ENCODE assay signal across 8 cellular contexts in genomic region chr3:17039579-17039978, GRCh38.
DNase-seq lines count a peak whose midpoint lies in the region; ATAC-seq and TF ChIP-seq lines count a peak whose summit lies in the region.

No MANE protein-coding gene starts in this region.

- H3K4me3 ChIP-seq in HCT116 (replicated peaks in 1 of 2; ENCODE audit: low read depth in 1 of 2, low read length in 2 of 2) (no peak overlapping the region), hepatocyte (no peak overlapping the region), endodermal cell (ENCODE audit: low read length) (no peak overlapping the region)
- no peak overlapping the region for H3K4me3 ChIP-seq in CD4-positive, alpha-beta memory T cell (ENCODE audit: low read length in 2 of 2)

- no peaks in the 10 kb centered on the region for H4K20me1 ChIP-seq in HCT116 (ENCODE audit: insufficient read depth)
- no peaks in the 10 kb centered on the region for H4K20me1 ChIP-seq in hepatocyte (ENCODE audit: insufficient read depth, poor library complexity, severe bottlenecking)

- RAD21 ChIA-PET in HCT116 (lab: Charles Lee; ENCODE audit: low non-redundant PET in 1 of 2, low total read pairs in 2 of 2, uncharacterized antibody in 2 of 2, unreplicated experiment in 2 of 2), result no interaction called here

- H3K79me2 ChIP-seq in HCT116 (ENCODE audit: insufficient read depth, low read length) (no peaks in the 10 kb centered on the region), hepatocyte (no peaks in the 10 kb centered on the region)

- CTCF ChIA-PET in HCT116 (lab: Charles Lee), result no interaction called here
- CTCF ChIA-PET in activated CD8-positive, alpha-beta T cell treated with anti-CD3 and anti-CD28 coated beads, Interleukin-2, amount 10 ng/mL, durations not matched to agents 7 days and 5 days (lab: Charles Lee), result interaction anchor here (0.6 to 1.8 kb wide), 4 partner anchors 9 to 443 kb away, joined by 3 to 6 read pairs (median 4); partner anchors contain the start of gene PLCL2
- CTCF ChIA-PET in CD4-positive, alpha-beta memory T cell (lab: Charles Lee; ENCODE audit: partially characterized antibody), result interaction anchor here (1.3 to 2.3 kb wide), 5 partner anchors 11 to 231 kb away, joined by 3 to 7 read pairs (median 3); partner anchors contain the start of gene PLCL2

- DNase-seq in ACHN (peak; percentile 53), HCT116 (ENCODE audit: low read depth, low spot score) (peak; percentile 78), hepatocyte (ENCODE audit: low spot score) (peak; percentile 30), NCI-H510A treated with DMSO at 0.1 percent for 48 hours (lab: John Stamatoyannopoulos, UW) (no peak), endodermal cell (no peak)
- DNase-seq in activated CD8-positive, alpha-beta T cell treated with anti-CD3 and anti-CD28 coated beads, Interleukin-2, amount 10 ng/mL, durations not matched to agents 7 days and 5 days, result no peak
- DNase-seq in CD4-positive, alpha-beta memory T cell, result no peak

- POLR2A ChIA-PET in HCT116 (lab: Charles Lee), result no interaction called here
- POLR2A ChIA-PET in activated CD8-positive, alpha-beta T cell treated with anti-CD3 and anti-CD28 coated beads, Interleukin-2, amount 10 ng/mL, durations not matched to agents 7 days and 5 days (lab: Charles Lee), result interaction anchor here (0.5 kb wide), 1 partner anchor 170 kb away, joined by 3 read pairs; no protein-coding TSS in a partner anchor
- POLR2A ChIA-PET in CD4-positive, alpha-beta memory T cell (lab: Charles Lee; ENCODE audit: partially characterized antibody), result interaction anchor here (0.8 to 1.1 kb wide), 2 partner anchors 10 to 112 kb away, joined by 3 read pairs; no protein-coding TSS in a partner anchor

- peaks cover 17 to 32% of the 10 kb centered on the region in 2 experiments for H3K4me1 ChIP-seq in HCT116 (ENCODE audit: control insufficient read depth in 1 of 2, insufficient read depth in 2 of 2, low read length in 2 of 2)
- H3K4me1 ChIP-seq in hepatocyte (ENCODE audit: insufficient read depth), result no peaks in the 10 kb centered on the region
- H3K4me1 ChIP-seq in endodermal cell (ENCODE audit: control insufficient read depth, insufficient read depth, low read length), result no peaks in the 10 kb centered on the region
- peaks cover 23% of the 10 kb centered on the region for H3K4me1 ChIP-seq in CD4-positive, alpha-beta memory T cell (ENCODE audit: insufficient read depth, low read length)

- H3K9me3 ChIP-seq in HCT116 (ENCODE audit: control insufficient read depth in 1 of 2, insufficient read depth in 1 of 2, low read depth in 1 of 2, low read length in 2 of 2) (no peaks in the 10 kb centered on the region), hepatocyte (ENCODE audit: low read depth) (no peaks in the 10 kb centered on the region), endodermal cell (ENCODE audit: control insufficient read depth, low read length) (no peaks in the 10 kb centered on the region)
- no peaks in the 10 kb centered on the region for H3K9me3 ChIP-seq in CD4-positive, alpha-beta memory T cell (ENCODE audit: control insufficient read depth in 1 of 2, low read length in 2 of 2)

- intact Hi-C loops in HCT116 (cut with micrococcal nuclease), result loop anchor here (10.0 kb wide), 1 partner anchor 155 kb away; the partner anchor contains the start of gene PLCL2
- intact Hi-C loops in CD4-positive, alpha-beta memory T cell (cut with micrococcal nuclease), result loop anchor here (10.0 kb wide), 1 partner anchor 435 kb away; the partner anchor contains the start of gene DAZL

- H3K27me3 ChIP-seq in HCT116 (ENCODE audit: insufficient read depth, low read length) (no peaks in the 10 kb centered on the region), hepatocyte (no peaks in the 10 kb centered on the region), endodermal cell (ENCODE audit: control insufficient read depth, insufficient read depth, low read length, poor library complexity, severe bottlenecking) (no peaks in the 10 kb centered on the region)
- no peaks in the 10 kb centered on the region for H3K27me3 ChIP-seq in CD4-positive, alpha-beta memory T cell (ENCODE audit: insufficient read depth, low read length)

- peak overlapping the region; percentile 56 for H3K27ac Mint-ChIP-seq in activated CD8-positive, alpha-beta T cell treated with anti-CD3 and anti-CD28 coated beads, Interleukin-2, amount 10 ng/mL, durations not matched to agents 7 days and 5 days
- no peak overlapping the region for H3K27ac Mint-ChIP-seq in endodermal cell
- H3K27ac Mint-ChIP-seq in CD4-positive, alpha-beta memory T cell, result peak overlapping the region in 2 of 7 donors; percentile 3 to 48

- H2AFZ ChIP-seq in HCT116 (ENCODE audit: low read depth, low read length, poor library complexity, severe bottlenecking), result peak overlapping the region; percentile 49
- H2AFZ ChIP-seq in hepatocyte, result no peak overlapping the region

- peaks cover 37% of the 10 kb centered on the region for H3K36me3 Mint-ChIP-seq in activated CD8-positive, alpha-beta T cell treated with anti-CD3 and anti-CD28 coated beads, Interleukin-2, amount 10 ng/mL, durations not matched to agents 7 days and 5 days (ENCODE audit: low read depth)
- H3K36me3 Mint-ChIP-seq in endodermal cell (ENCODE audit: low read depth), result no peaks in the 10 kb centered on the region
- peaks cover 30 to 33% of the 10 kb centered on the region in 2 donors for H3K36me3 Mint-ChIP-seq in CD4-positive, alpha-beta memory T cell

- no peak overlapping the region for H3K9ac ChIP-seq in HCT116 (ENCODE audit: low read length)
- no peak overlapping the region for H3K9ac ChIP-seq in endodermal cell (ENCODE audit: extremely low read depth, low read length, poor library complexity, severe bottlenecking)

- in situ Hi-C loops in ACHN (cut with HindIII; ENCODE audit: low pct_ligation_motif_present, low pct_unique_long_range_greater_than_20kb, low sequenced_read_pairs), result no loop called here

- no peaks in the 10 kb centered on the region for H3K9me2 ChIP-seq in HCT116 (ENCODE audit: insufficient read depth)
- no peaks in the 10 kb centered on the region for H3K9me2 ChIP-seq in hepatocyte (replicated peaks; ENCODE audit: insufficient read depth)

- H3K36me3 ChIP-seq in HCT116 (ENCODE audit: control insufficient read depth in 1 of 2, insufficient read depth in 2 of 2, low read length in 2 of 2) (no peaks in the 10 kb centered on the region), hepatocyte (replicated peaks; ENCODE audit: insufficient read depth, low read depth) (no peaks in the 10 kb centered on the region), endodermal cell (ENCODE audit: control insufficient read depth, insufficient read depth, low read length) (no peaks in the 10 kb centered on the region)
- no peaks in the 10 kb centered on the region for H3K36me3 ChIP-seq in CD4-positive, alpha-beta memory T cell (ENCODE audit: insufficient read depth, low read length)

- ATAC-seq in HCT116, result peak; percentile 95
- no peak for ATAC-seq in activated CD8-positive, alpha-beta T cell treated with anti-CD3 and anti-CD28 coated beads, Interleukin-2, amount 10 ng/mL, durations not matched to agents 7 days and 5 days
- ATAC-seq in GM18907 (IDR thresholded peaks at IDR 0.05; ENCODE audit: unreplicated experiment), result no peak

- peak; percentile 45 for TF ChIP-seq RAD21 in HCT116 (IDR thresholded peaks at IDR 0.05; ENCODE audit: low read depth)

- no peaks in the 10 kb centered on the region for H3K9me3 Mint-ChIP-seq in activated CD8-positive, alpha-beta T cell treated with anti-CD3 and anti-CD28 coated beads, Interleukin-2, amount 10 ng/mL, durations not matched to agents 7 days and 5 days (ENCODE audit: insufficient read depth)
- no peaks in the 10 kb centered on the region for H3K9me3 Mint-ChIP-seq in endodermal cell
- H3K9me3 Mint-ChIP-seq in CD4-positive, alpha-beta memory T cell, result no peaks in the 10 kb centered on the region

- BruUV-seq in HCT116 (replicated peaks; lab: Mats Ljungman, UMichigan), result no TSS peak

- H3K4me1 Mint-ChIP-seq in activated CD8-positive, alpha-beta T cell treated with anti-CD3 and anti-CD28 coated beads, Interleukin-2, amount 10 ng/mL, durations not matched to agents 7 days and 5 days (ENCODE audit: low read depth), result peaks cover 25% of the 10 kb centered on the region
- peaks cover 8% of the 10 kb centered on the region for H3K4me1 Mint-ChIP-seq in endodermal cell
- peaks cover 37 to 66% (median 43%) of the 10 kb centered on the region in 4 donors for H3K4me1 Mint-ChIP-seq in CD4-positive, alpha-beta memory T cell

- no peak for TF ChIP-seq POLR2A in HCT116 (IDR thresholded peaks at IDR 0.05; ENCODE audit: borderline replicate concordance, extremely low read depth, insufficient read depth, insufficient read length)

- H3K4me2 ChIP-seq in HCT116 (ENCODE audit: low read length) (peak overlapping the region; percentile 61), hepatocyte (no peak overlapping the region)

- H3K27me3 Mint-ChIP-seq in activated CD8-positive, alpha-beta T cell treated with anti-CD3 and anti-CD28 coated beads, Interleukin-2, amount 10 ng/mL, durations not matched to agents 7 days and 5 days (ENCODE audit: low read depth), result no peaks in the 10 kb centered on the region
- H3K27me3 Mint-ChIP-seq in endodermal cell (ENCODE audit: insufficient read depth), result no peaks in the 10 kb centered on the region
- H3K27me3 Mint-ChIP-seq in CD4-positive, alpha-beta memory T cell, result no peaks in the 10 kb centered on the region

- no peak overlapping the region for H3K4me3 Mint-ChIP-seq in activated CD8-positive, alpha-beta T cell treated with anti-CD3 and anti-CD28 coated beads, Interleukin-2, amount 10 ng/mL, durations not matched to agents 7 days and 5 days
- no peak overlapping the region for H3K4me3 Mint-ChIP-seq in endodermal cell
- peak overlapping the region in 3 of 8 donors; percentile 31 to 62 (median 52) for H3K4me3 Mint-ChIP-seq in CD4-positive, alpha-beta memory T cell

- H3K27ac ChIP-seq in HCT116 (ENCODE audit: low read depth, low read length) (peak overlapping the region; percentile 54; the same call in 1 of the 2 replicates), hepatocyte (peak overlapping the region; percentile 66), endodermal cell (ENCODE audit: low read depth, low read length) (no peak overlapping the region)
- no peak overlapping the region for H3K27ac ChIP-seq in CD4-positive, alpha-beta memory T cell (ENCODE audit: low read depth, low read length)

- 68% methylated on average over 2 of the region's 2 CpGs for WGBS in hepatocyte (ENCODE audit: low lambda C conversion rate, missing lambda C conversion rate)
- WGBS in endodermal cell (ENCODE audit: insufficient coverage in 1 of 2, insufficient read length in 1 of 2), 2 experiments, result 98 to 100% methylated on average over 2 of the region's 2 CpGs

- 0 out of 6 replicates have a peak, but pooled peaks of 1 of the 3 experiments have one; percentile 21 for TF ChIP-seq CTCF in HCT116 (IDR thresholded peaks at IDR 0.05 in 2 of 3, conservative IDR thresholded peaks at IDR 0.05 in 1 of 3; ENCODE audit: borderline replicate concordance in 1 of 3, insufficient read depth in 1 of 3, low read depth in 2 of 3, low read length in 2 of 3)
- no peak for TF ChIP-seq CTCF in hepatocyte (IDR thresholded peaks at IDR 0.05; ENCODE audit: poor library complexity)
- TF ChIP-seq CTCF in endodermal cell (conservative IDR thresholded peaks at IDR 0.05), result no peak

TF ChIP-seq in HCT116, 20 proteins besides CTCF, POLR2A, EP300 and RAD21 (continues in another document):
- peak; percentile 52; the same call in 1 of the 2 replicates for TF ChIP-seq ATF3 (IDR thresholded peaks at IDR 0.05)

Comparison
In these comparisons a context has a peak if more than half of its experiments do, and no peak if none do; other contexts are left out.
1. DNase-seq: peak in ACHN (single experiment), HCT116 (single experiment) and hepatocyte (single experiment); none in activated CD8-positive, alpha-beta T cell treated with anti-CD3 and anti-CD28 coated beads, Interleukin-2, amount 10 ng/mL, durations not matched to agents 7 days and 5 days (single experiment), NCI-H510A treated with DMSO at 0.1 percent for 48 hours (single experiment), endodermal cell (single experiment) and CD4-positive, alpha-beta memory T cell (0 of 5).
2. H3K27ac ChIP-seq: peak in HCT116 (single experiment) and hepatocyte (single experiment); none in endodermal cell (single experiment) and CD4-positive, alpha-beta memory T cell (single experiment).